In the genomic region with DNA sequence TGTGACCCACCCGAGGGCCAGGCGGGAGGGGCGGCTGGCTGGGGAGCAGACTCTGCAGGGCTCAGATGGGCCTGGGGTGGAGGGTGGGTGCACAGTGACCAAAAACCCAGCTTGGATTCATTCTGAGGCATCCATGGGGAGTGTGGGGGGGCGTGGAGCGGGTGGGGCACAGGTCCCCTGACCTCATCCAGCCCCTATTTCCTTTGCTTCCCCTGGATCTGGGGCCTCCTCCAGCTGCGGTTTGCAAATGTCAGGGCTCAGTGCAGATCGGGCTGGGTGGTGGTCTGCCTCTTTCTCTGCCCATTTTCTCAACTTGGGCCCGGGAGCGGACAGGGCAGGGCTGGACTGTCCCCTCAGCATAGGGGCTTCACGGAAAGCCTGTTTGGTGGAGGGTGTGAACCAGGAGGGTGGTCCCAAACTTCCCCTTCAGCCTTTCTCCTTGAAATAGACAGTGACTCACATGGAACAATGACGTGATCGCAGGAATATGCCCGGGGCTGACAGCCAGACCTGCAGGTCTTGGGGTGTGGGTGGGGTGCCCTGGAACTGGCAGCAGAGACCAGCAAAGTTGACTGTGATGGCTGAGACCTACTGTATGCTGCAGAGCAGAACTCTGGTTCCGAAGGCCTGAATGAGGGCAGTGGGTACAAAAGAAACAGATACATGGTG, we compare ENCODE assay signal across 15 cellular contexts.
DNase-seq lines count a peak whose midpoint lies in the region; ATAC-seq, FAIRE-seq and TF ChIP-seq lines count a peak whose summit lies in the region.
"Had no signal": no experiment of that assay in that cellular context is flagged by ENCODE, and none has a peak within 500 bp of the region (broad histone marks: within the 10 kb centered on the region; RNA-seq: fewer than 3 reads in every experiment).

No MANE protein-coding gene starts in this region.

- H4K20me1 ChIP-seq in HepG2 (ENCODE audit: insufficient read depth, low read length): no peaks in the 10 kb centered on the region

- no peak for FAIRE-seq in HepG2 (lab: Jason Lieb, UNC)
- no peak for FAIRE-seq in kidney (lab: Jason Lieb, UNC)
- FAIRE-seq: A204.1, frontal cortex, GM18507 had no signal

- H2AFZ ChIP-seq in HepG2 (ENCODE audit: low read length): no peak overlapping the region

- H3K9me3 ChIP-seq in HepG2 (ENCODE audit: low read length) (no peaks in the 10 kb centered on the region), right lobe of liver (no peaks in the 10 kb centered on the region), kidney (ENCODE audit: control insufficient read depth in 1 of 2, low read length in 2 of 2) (no peaks in the 10 kb centered on the region), vagina (no peaks in the 10 kb centered on the region)

- 19% methylated on average over 12 of the region's 14 CpGs for WGBS in HepG2 (ENCODE audit: low lambda C conversion rate)
- 63% methylated on average over 5 of the region's 14 CpGs for WGBS in right lobe of liver (ENCODE audit: insufficient coverage, low coverage, low lambda C conversion rate, missing lambda C conversion rate)

- H3K27ac ChIP-seq in HepG2 (ENCODE audit: extremely low read length, insufficient read depth, low read length) (no peak overlapping the region), right lobe of liver (no peak overlapping the region), kidney (ENCODE audit: low read depth in 2 of 2, low read length in 2 of 2) (peak overlapping the region in 1 of 2 donors; percentile 34), vagina (no peak overlapping the region)

- H3K36me3 ChIP-seq in HepG2 (replicated peaks in 1 of 2; ENCODE audit: control insufficient read depth in 1 of 2, insufficient read depth in 2 of 2, low read length in 2 of 2) (no peaks in the 10 kb centered on the region), right lobe of liver (no peaks in the 10 kb centered on the region), kidney (ENCODE audit: control insufficient read depth in 1 of 2, insufficient read depth in 2 of 2, low read length in 2 of 2) (no peaks in the 10 kb centered on the region), vagina (no peaks in the 10 kb centered on the region)

- no peak for TF ChIP-seq RAD21 in HepG2 (CRISPR knock-in tag; IDR thresholded peaks at IDR 0.05)

- CTCF ChIA-PET in HepG2 (lab: Yijun Ruan, JAX; ENCODE audit: low intra/inter-chr PET ratio, low total read pairs): no interaction called here

- no peak overlapping the region for H3K4me3 ChIP-seq in HepG2 (replicated peaks in 1 of 3; ENCODE audit: insufficient read depth in 1 of 3, low read depth in 2 of 3, low read length in 3 of 3)
- no peak overlapping the region for H3K4me3 ChIP-seq in right lobe of liver
- no peak overlapping the region for H3K4me3 ChIP-seq in choroid plexus epithelial cell (ENCODE audit: low read depth, low read length)
- no peak overlapping the region for H3K4me3 ChIP-seq in kidney (ENCODE audit: low read length in 2 of 2)
- H3K4me3 ChIP-seq in vagina: no peak overlapping the region

- TF ChIP-seq CTCF in HepG2 (CRISPR knock-in tag; IDR thresholded peaks at IDR 0.05) (no peak), right lobe of liver (IDR thresholded peaks at IDR 0.05) (no peak), choroid plexus epithelial cell (conservative IDR thresholded peaks at IDR 0.05; ENCODE audit: low read depth, low read length) (no peak), kidney (IDR thresholded peaks at IDR 0.05; ENCODE audit: borderline replicate concordance, extremely low read depth, insufficient read depth) (no peak), vagina (IDR thresholded peaks at IDR 0.05) (no peak)

- DNase-seq in HepG2 (ENCODE audit: low spot score) (no peak), right lobe of liver (no peak), choroid plexus epithelial cell (ENCODE audit: low read depth) (peak; percentile 45), kidney (peak; percentile 51), vagina (ENCODE audit: extremely low spot score in 2 of 2) (no peak), T-helper 9 cell (no peak)
- DNase-seq in stimulated activated CD4-positive, alpha-beta T cell treated with anti-CD3 and anti-CD28 coated beads, Interleukin-2, amount 100 ng/mL, for 24 hours: no peak
- DNase-seq: activated T-cell treated with anti-CD3 and anti-CD28 coated beads, Interleukin-2, amount 50 U/mL, for 24 hours; cerebellar nuclear complex; DMS79; NCI-H187 had no signal

- TF ChIP-seq POLR2A in HepG2 (IDR thresholded peaks at IDR 0.05; ENCODE audit: insufficient read depth in 1 of 2, low read depth in 2 of 2, low read length in 2 of 2) (no peak), right lobe of liver (IDR thresholded peaks at IDR 0.05) (no peak), vagina (IDR thresholded peaks at IDR 0.05) (no peak)

- no peaks in the 10 kb centered on the region for H3K79me2 ChIP-seq in HepG2 (ENCODE audit: insufficient read depth, low read length)

- H3K27me3 ChIP-seq in HepG2 (ENCODE audit: control insufficient read depth in 1 of 2, insufficient read depth in 2 of 2, low read length in 2 of 2): peaks cover 4 to 36% of the 10 kb centered on the region in 2 experiments; a peak in 3 of 5 replicates
- H3K27me3 ChIP-seq in right lobe of liver: no peaks in the 10 kb centered on the region
- no peaks in the 10 kb centered on the region for H3K27me3 ChIP-seq in vagina

- no peak overlapping the region for H3K9ac ChIP-seq in HepG2 (ENCODE audit: insufficient read depth, low read depth, low read length)
- H3K9ac ChIP-seq in kidney (ENCODE audit: low read length in 2 of 2): no peak overlapping the region

- ATAC-seq in HepG2 (no peak), right lobe of liver (no peak), HG03378 (IDR thresholded peaks at IDR 0.05; ENCODE audit: unreplicated experiment) (no peak)

- intact Hi-C loops in HepG2 (cut with micrococcal nuclease; ENCODE audit: unreplicated experiment) (no loop called here), right lobe of liver (cut with DNase I) (no loop called here), kidney (cut with DNase I) (no loop called here), vagina (cut with DNase I) (no loop called here)

- in situ Hi-C loops in HepG2 (cut with HindIII; ENCODE audit: extremely low pct_ligation_motif_present, low pct_unique_long_range_greater_than_20kb): no loop called here

- POLR2A ChIA-PET in HepG2 (lab: Yijun Ruan, JAX): no interaction called here

- no peaks in the 10 kb centered on the region for H3K4me1 ChIP-seq in HepG2 (ENCODE audit: insufficient read depth, low read length)
- no peaks in the 10 kb centered on the region for H3K4me1 ChIP-seq in right lobe of liver
- peaks cover 0 to 12% of the 10 kb centered on the region in 2 donors for H3K4me1 ChIP-seq in kidney (ENCODE audit: control insufficient read depth in 1 of 2, insufficient read depth in 1 of 2, low read depth in 1 of 2, low read length in 2 of 2)
- H3K4me1 ChIP-seq in vagina: peaks cover 30% of the 10 kb centered on the region

- H3K4me2 ChIP-seq in HepG2 (ENCODE audit: low read depth, low read length): no peak overlapping the region

- no TSS peak for BruUV-seq in HepG2 (replicated peaks; lab: Mats Ljungman, UMichigan)

- no peak for TF ChIP-seq EP300 in HepG2 (IDR thresholded peaks at IDR 0.05; ENCODE audit: low read depth in 2 of 2, low read length in 2 of 2)
- no peak for TF ChIP-seq EP300 in HepG2 (CRISPR knock-in tag; IDR thresholded peaks at IDR 0.05; ENCODE audit: borderline replicate concordance)

TF ChIP-seq in HepG2, 621 proteins besides CTCF, POLR2A, EP300 and RAD21:
- TF ChIP-seq CREB1 (IDR thresholded peaks at IDR 0.05) (0 out of 2 replicates have a peak, but pooled peaks have one; percentile 16), CREB1 (CRISPR knock-in tag; IDR thresholded peaks at IDR 0.05) (no peak), MLLT10 (CRISPR knock-in tag; IDR thresholded peaks at IDR 0.05) (no peak)

Comparison
In these comparisons a context has a peak if more than half of its experiments do, and no peak if none do; other contexts are left out.
1. DNase-seq: peak in choroid plexus epithelial cell (single experiment) and kidney (single experiment); none in HepG2 (single experiment), right lobe of liver (0 of 3), vagina (0 of 2), T-helper 9 cell (single experiment) and stimulated activated CD4-positive, alpha-beta T cell treated with anti-CD3 and anti-CD28 coated beads, Interleukin-2, amount 100 ng/mL, for 24 hours (0 of 2).